ENCODE assay signal across 8 cellular contexts in genomic region chr17:81518785-81519283, GRCh38. TPM values are rescaled to one million over a fixed set of nuclear protein-coding genes. Genes with fewer than 3 reads are reported as not detected.
DNase-seq lines count a peak whose midpoint lies in the region; ATAC-seq and TF ChIP-seq lines count a peak whose summit lies in the region.

No MANE protein-coding gene starts in this region.

- H3K27ac Mint-ChIP-seq in stimulated activated naive CD8-positive, alpha-beta T cell treated with anti-CD3 and anti-CD28 coated beads, Interleukin-15, amount 100 ng/mL, for 72 hours = no peak overlapping the region
- H3K27ac Mint-ChIP-seq in activated B cell treated with CpG ODN at 0.5 μM for 24 hours (peak overlapping the region; percentile 95), glutamatergic neuron (ENCODE audit: unreplicated experiment) (no peak overlapping the region)

- peak; percentile 14 for ATAC-seq in stimulated activated naive CD8-positive, alpha-beta T cell treated with anti-CD3 and anti-CD28 coated beads, Interleukin-15, Interleukin-2, amounts not matched to agents 100 U/mL and 50 U/mL, for 24 hours
- ATAC-seq in stimulated activated naive CD8-positive, alpha-beta T cell treated with anti-CD3 and anti-CD28 coated beads, Interleukin-15, amount 100 ng/mL, for 72 hours = no peak
- ATAC-seq in activated B cell treated with CpG ODN at 0.5 μM for 24 hours (ENCODE audit: low read depth) (no peak), HG02571 (IDR thresholded peaks at IDR 0.05; ENCODE audit: unreplicated experiment) (no peak), HG02840 (IDR thresholded peaks at IDR 0.05; ENCODE audit: low FRiP score, unreplicated experiment) (no peak), GM19467 (IDR thresholded peaks at IDR 0.05; ENCODE audit: unreplicated experiment) (no peak)

- POLR2A ChIA-PET in activated B cell treated with CpG ODN at 0.5 μM for 24 hours (lab: Charles Lee) = interaction anchor here (0.6 to 14.0 kb wide), 24 partner anchors 10 to 519 kb away, joined by 3 to 188 read pairs (median 5); partner anchors contain the start of genes ARL16, CEP131, DCXR and FAAP100

- peaks cover 13% of the 10 kb centered on the region for H3K4me1 ChIP-seq in prostate gland (replicated peaks)

- H3K9me3 ChIP-seq in prostate gland = no peaks in the 10 kb centered on the region

- 3% methylated on average over 34 of the region's 47 CpGs for WGBS in prostate gland

- peaks cover 16% of the 10 kb centered on the region for H3K27me3 Mint-ChIP-seq in stimulated activated naive CD8-positive, alpha-beta T cell treated with anti-CD3 and anti-CD28 coated beads, Interleukin-15, amount 100 ng/mL, for 72 hours
- no peaks in the 10 kb centered on the region for H3K27me3 Mint-ChIP-seq in activated B cell treated with CpG ODN at 0.5 μM for 24 hours
- H3K27me3 Mint-ChIP-seq in glutamatergic neuron (ENCODE audit: unreplicated experiment) = peaks cover 15% of the 10 kb centered on the region

- intact Hi-C loops in activated B cell treated with CpG ODN at 0.5 μM for 24 hours (cut with micrococcal nuclease) (loop anchor here (1.0 to 10.0 kb wide), 5 partner anchors 18 to 1714 kb away; partner anchors contain the start of genes FASN, NPLOC4, P4HB and TSPAN10), prostate gland (cut with DNase I) (loop anchor here (5.0 kb wide), 2 partner anchors 48 to 83 kb away; no protein-coding TSS in a partner anchor)

- H3K9me3 Mint-ChIP-seq in stimulated activated naive CD8-positive, alpha-beta T cell treated with anti-CD3 and anti-CD28 coated beads, Interleukin-15, amount 100 ng/mL, for 72 hours = no peaks in the 10 kb centered on the region
- H3K9me3 Mint-ChIP-seq in activated B cell treated with CpG ODN at 0.5 μM for 24 hours (no peaks in the 10 kb centered on the region), glutamatergic neuron (ENCODE audit: unreplicated experiment) (peaks cover 10% of the 10 kb centered on the region)

- peak; percentile 59 for DNase-seq in stimulated activated naive CD8-positive, alpha-beta T cell treated with anti-CD3 and anti-CD28 coated beads, Interleukin-15, Interleukin-2, amounts not matched to agents 100 U/mL and 50 U/mL, for 24 hours
- no peak for DNase-seq in stimulated activated naive CD8-positive, alpha-beta T cell treated with anti-CD3 and anti-CD28 coated beads, Interleukin-15, amount 100 ng/mL, for 72 hours
- DNase-seq in activated B cell treated with CpG ODN at 0.5 μM for 24 hours (peak; percentile 56), glutamatergic neuron (no peak), prostate gland (ENCODE audit: low spot score) (no peak)

- H3K4me1 Mint-ChIP-seq in stimulated activated naive CD8-positive, alpha-beta T cell treated with anti-CD3 and anti-CD28 coated beads, Interleukin-15, amount 100 ng/mL, for 72 hours = peaks cover 42% of the 10 kb centered on the region
- H3K4me1 Mint-ChIP-seq in activated B cell treated with CpG ODN at 0.5 μM for 24 hours = peaks cover 45% of the 10 kb centered on the region
- peaks cover 13% of the 10 kb centered on the region for H3K4me1 Mint-ChIP-seq in glutamatergic neuron (ENCODE audit: low read depth, unreplicated experiment)

- H3K4me3 ChIP-seq in prostate gland = peak overlapping the region; percentile 44 to 51

- H3K27ac ChIP-seq in prostate gland = peak overlapping the region; percentile 41 to 63

- peak; percentile 40 for TF ChIP-seq POLR2A in prostate gland (IDR thresholded peaks at IDR 0.05)

- H3K27me3 ChIP-seq in prostate gland (replicated peaks; ENCODE audit: insufficient read depth) = no peaks in the 10 kb centered on the region

- CTCF ChIA-PET in activated B cell treated with CpG ODN at 0.5 μM for 24 hours (lab: Charles Lee) = interaction anchor here (0.6 to 2.6 kb wide), 11 partner anchors 12 to 440 kb away, joined by 3 to 23 read pairs (median 5); partner anchors contain the start of genes FAAP100 and SLC38A10

- H3K4me3 Mint-ChIP-seq in stimulated activated naive CD8-positive, alpha-beta T cell treated with anti-CD3 and anti-CD28 coated beads, Interleukin-15, amount 100 ng/mL, for 72 hours = peak overlapping the region in 1 of 2 donors; percentile 72
- peak overlapping the region; percentile 93 for H3K4me3 Mint-ChIP-seq in activated B cell treated with CpG ODN at 0.5 μM for 24 hours
- H3K4me3 Mint-ChIP-seq in glutamatergic neuron (ENCODE audit: unreplicated experiment) = peak overlapping the region; percentile 63

- peaks cover 9% of the 10 kb centered on the region for H3K36me3 Mint-ChIP-seq in activated B cell treated with CpG ODN at 0.5 μM for 24 hours (ENCODE audit: low read depth)
- H3K36me3 Mint-ChIP-seq in glutamatergic neuron (ENCODE audit: unreplicated experiment) = no peaks in the 10 kb centered on the region

- no peak for TF ChIP-seq CTCF in activated B cell treated with CpG ODN at 0.5 μM for 24 hours (IDR thresholded peaks at IDR 0.05)
- no peak for TF ChIP-seq CTCF in glutamatergic neuron (IDR thresholded peaks at IDR 0.05; ENCODE audit: partially characterized antibody, unreplicated experiment)
- no peak for TF ChIP-seq CTCF in prostate gland (IDR thresholded peaks at IDR 0.05)

- no peaks in the 10 kb centered on the region for H3K36me3 ChIP-seq in prostate gland

RNA-seq across cellular contexts. Expression of gene ACTG1, which starts 6.2 kb away (rescaled TPM):
- total RNA-seq in activated B cell treated with CpG ODN at 0.5 μM for 24 hours (2,863 and 2,949 TPM in 2 replicates), glutamatergic neuron (ENCODE audit: unreplicated experiment) (5,342 TPM), prostate gland (1,000 to 10,000 TPM; 2,438 to 3,181 TPM)

RNA-seq across cellular contexts. Expression of gene FSCN2, which starts 9.3 kb away (rescaled TPM):
- 3.2 and 5.5 TPM in 2 replicates for total RNA-seq in activated B cell treated with CpG ODN at 0.5 μM for 24 hours
- total RNA-seq in glutamatergic neuron (ENCODE audit: unreplicated experiment) = 6.1 TPM
- 1 to 10 TPM; 3.1 to 5.6 TPM for total RNA-seq in prostate gland

RNA-seq across cellular contexts. Expression of gene FAAP100, which starts 33.3 kb away (rescaled TPM):
- 42.6 and 48.2 TPM in 2 replicates for total RNA-seq in activated B cell treated with CpG ODN at 0.5 μM for 24 hours
- total RNA-seq in glutamatergic neuron (ENCODE audit: unreplicated experiment) = 56.5 TPM
- total RNA-seq in prostate gland = 10 to 100 TPM; 27.8 to 44.4 TPM

Comparison
In these comparisons a context has a peak if more than half of its experiments do, and no peak if none do; other contexts are left out.
1. DNase-seq: peak in stimulated activated naive CD8-positive, alpha-beta T cell treated with anti-CD3 and anti-CD28 coated beads, Interleukin-15, Interleukin-2, amounts not matched to agents 100 U/mL and 50 U/mL, for 24 hours (single experiment) and activated B cell treated with CpG ODN at 0.5 μM for 24 hours (single experiment); none in stimulated activated naive CD8-positive, alpha-beta T cell treated with anti-CD3 and anti-CD28 coated beads, Interleukin-15, amount 100 ng/mL, for 72 hours (0 of 2), glutamatergic neuron (single experiment) and prostate gland (single experiment).